Comparison of ENCODE assay signal across 1 cellular context in genomic region chr5:138751344-138751743, GRCh38.
TF ChIP-seq lines count a peak whose summit lies in the region.

No MANE protein-coding gene starts in this region.

TF ChIP-seq in WTC11, 78 proteins besides CTCF, POLR2A, EP300 and RAD21:
- TF ChIP-seq ZNF121 (CRISPR knock-in tag; IDR thresholded peaks at IDR 0.05), result peak; percentile 84; the same call in 1 of the 2 replicates
TF ChIP-seq in WTC11: peak in this region for 1; not testable (repeated sequence) for 77.
